Comparison of ENCODE assay signal across 21 cellular contexts in the genomic region with DNA sequence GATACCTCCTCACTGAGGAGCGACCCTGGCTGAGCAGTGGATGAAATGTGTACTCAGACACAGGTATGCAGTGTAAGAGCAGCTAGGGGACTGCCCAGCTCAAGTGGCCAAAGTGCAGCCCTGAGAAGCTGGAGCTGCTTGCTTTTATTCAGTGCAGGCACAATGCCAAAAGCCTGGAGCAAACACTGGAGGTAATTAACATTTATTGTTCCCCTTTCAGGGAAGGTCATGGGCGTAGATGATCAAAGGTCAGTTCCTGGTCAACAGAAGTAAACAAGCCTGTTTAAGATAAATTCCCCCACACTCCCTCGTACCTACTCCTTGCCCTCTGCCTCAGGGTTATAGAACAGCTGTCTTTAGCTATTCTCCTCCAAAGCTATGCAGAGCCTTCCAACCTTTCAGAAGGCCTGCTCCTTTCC. TPM values are rescaled to one million over a fixed set of nuclear protein-coding genes. Genes with fewer than 3 reads are reported as not detected.
DNase-seq lines count a peak whose midpoint lies in the region; ATAC-seq, FAIRE-seq and TF ChIP-seq lines count a peak whose summit lies in the region.
"Had no signal": no experiment of that assay in that cellular context is flagged by ENCODE, and none has a peak within 500 bp of the region (broad histone marks: within the 10 kb centered on the region; RNA-seq: fewer than 3 reads in every experiment).

No MANE protein-coding gene starts in this region.

- TF ChIP-seq EP300 in K562 (IDR thresholded peaks at IDR 0.05; ENCODE audit: low read length), result no peak

- no peak overlapping the region for H3K4me3 ChIP-seq in K562
- H3K4me3 ChIP-seq: breast epithelium, heart left ventricle, skin epidermis had no signal

- no peak for FAIRE-seq in K562 (lab: Jason Lieb, UNC)
- FAIRE-seq: islet of Langerhans had no signal

- intact Hi-C loops in K562 (cut with micrococcal nuclease), result loop anchor here (5.0 kb wide), 2 partner anchors 57 to 248 kb away; no protein-coding TSS in a partner anchor

- H4K20me1 ChIP-seq in K562 (replicated peaks; ENCODE audit: control insufficient read depth, insufficient read depth, low read length), result no peaks in the 10 kb centered on the region

- no TSS peak for BruUV-seq in K562 (replicated peaks; lab: Mats Ljungman, UMichigan)

- no peak for TF ChIP-seq RAD21 in K562 (CRISPR knock-in tag; conservative IDR thresholded peaks at IDR 0.05 in 1 of 2, IDR thresholded peaks at IDR 0.05 in 1 of 2)

- TF ChIP-seq POLR2A in K562 (conservative IDR thresholded peaks at IDR 0.05) (no peak), erythroblast (IDR thresholded peaks at IDR 0.05; ENCODE audit: low read length) (no peak)

- ATAC-seq in K562, result no peak
- ATAC-seq in GM21423 (IDR thresholded peaks at IDR 0.05; ENCODE audit: unreplicated experiment), result no peak
- ATAC-seq: activated CD8-positive, alpha-beta T cell treated with anti-CD3 and anti-CD28 coated beads, Interleukin-2, amount 10 ng/mL, durations not matched to agents 7 days and 5 days; activated naive CD8-positive, alpha-beta T cell treated with anti-CD3 and anti-CD28 coated beads, Interleukin-2, amount 50 U/mL, for 24 hours; heart left ventricle; natural killer cell treated with Interleukin-12 subunit alpha and Interleukin-12 subunit beta and Interleukin-15 and Interleukin-18, amount 100 ng/mL, for 72 hours; Right ventricle myocardium inferior had no signal

- H3K36me3 ChIP-seq in K562 (ENCODE audit: control insufficient read depth, insufficient read depth, low read length), result no peaks in the 10 kb centered on the region
- H3K36me3 ChIP-seq: breast epithelium, heart left ventricle had no signal

- no peaks in the 10 kb centered on the region for H3K9me3 ChIP-seq in K562 (replicated peaks; ENCODE audit: control insufficient read depth, insufficient read depth, low read depth, low read length)
- H3K9me3 ChIP-seq: breast epithelium, heart left ventricle had no signal

- H3K27me3 ChIP-seq in K562 (ENCODE audit: control insufficient read depth in 2 of 2, insufficient read depth in 2 of 2, low read length in 2 of 2), result peaks cover 7 to 42% of the 10 kb centered on the region in 2 experiments; a peak in 4 of 5 replicates
- H3K27me3 ChIP-seq: breast epithelium, heart left ventricle had no signal

- 2% methylated on average over 3 of the region's 3 CpGs for WGBS in K562 (ENCODE audit: insufficient coverage, low coverage, missing lambda C conversion rate)

- TF ChIP-seq CTCF in K562 (IDR thresholded peaks at IDR 0.05 in 2 of 3, conservative IDR thresholded peaks at IDR 0.05 in 1 of 3; ENCODE audit: insufficient read depth in 2 of 3, low read depth in 1 of 3, low read length in 3 of 3), result no peak

- no peaks in the 10 kb centered on the region for H3K79me2 ChIP-seq in K562 (ENCODE audit: control insufficient read depth, insufficient read depth, low read length)

- H2AFZ ChIP-seq in K562 (ENCODE audit: low read depth, low read length), result no peak overlapping the region

- no peak overlapping the region for H3K9ac ChIP-seq in K562 (ENCODE audit: insufficient read depth in 1 of 2, low read depth in 2 of 2, low read length in 2 of 2)

- no peak overlapping the region for H3K4me2 ChIP-seq in K562 (ENCODE audit: insufficient read depth, low read length)

- no peaks in the 10 kb centered on the region for H3K9me1 ChIP-seq in K562 (ENCODE audit: control insufficient read depth, insufficient read depth, low read length)

- DNase-seq in CD1c-positive myeloid dendritic cell (ENCODE audit: extremely low spot score), result peak; percentile 61
- DNase-seq in DMS53 treated with DMSO at 0.1 percent for 48 hours (lab: John Stamatoyannopoulos, UW; ENCODE audit: unreplicated experiment), result peak; percentile 14
- no peak for DNase-seq in K562 (ENCODE audit: extremely low read depth in 1 of 4, low spot score in 3 of 4)
- peak; percentile 74 for DNase-seq in mesenteric fat pad (ENCODE audit: low spot score)
- no peak for DNase-seq in NCI-H1436 (lab: John Stamatoyannopoulos, UW)
- no peak for DNase-seq in MV-4-11 (lab: John Stamatoyannopoulos, UW)
- no peak for DNase-seq in erythroblast (lab: John Stamatoyannopoulos, UW)
- DNase-seq: activated CD8-positive, alpha-beta T cell treated with anti-CD3 and anti-CD28 coated beads, Interleukin-2, amount 10 ng/mL, durations not matched to agents 7 days and 5 days; activated naive CD8-positive, alpha-beta T cell treated with anti-CD3 and anti-CD28 coated beads, Interleukin-2, amount 50 U/mL, for 24 hours; heart left ventricle; Kasumi-1; stimulated activated CD4-positive, alpha-beta T cell treated with anti-CD3 and anti-CD28 coated beads, Interleukin-4, amount 100 ng/mL, for 4 hours; substantia nigra had no signal

- CTCF ChIA-PET in K562 (lab: Yijun Ruan, JAX; ENCODE audit: low intra/inter-chr PET ratio), result no interaction called here

- POLR2A ChIA-PET in K562 (lab: Yijun Ruan, JAX), result interaction anchor here (0.6 to 0.9 kb wide), 3 partner anchors 18 to 140 kb away, joined by 3 to 5 read pairs (median 4); a partner anchor contains a TSS

- no peak overlapping the region for H3K27ac ChIP-seq in K562 (ENCODE audit: extremely low read depth, low read depth, low read length)
- H3K27ac ChIP-seq: breast epithelium, heart left ventricle, skin epidermis had no signal

- H3K4me1 ChIP-seq in K562 (replicated peaks in 1 of 2; ENCODE audit: control insufficient read depth in 2 of 2, insufficient read depth in 2 of 2, low read length in 2 of 2), result peaks cover 5 to 7% of the 10 kb centered on the region in 2 experiments; a peak in 3 of 5 replicates
- H3K4me1 ChIP-seq: breast epithelium, heart left ventricle had no signal

- in situ Hi-C loops in K562 (cut with MboI), result loop anchor here (5.0 kb wide), 1 partner anchor 72 kb away; no protein-coding TSS in a partner anchor

TF ChIP-seq in K562, 482 proteins besides CTCF, POLR2A, EP300 and RAD21:
- TF ChIP-seq GABPB1 (CRISPR knock-in tag; IDR thresholded peaks at IDR 0.05) (no peak), ZC3H4 (CRISPR knock-in tag; IDR thresholded peaks at IDR 0.05; ENCODE audit: borderline replicate concordance) (0 out of 2 replicates have a peak, but pooled peaks have one; percentile 35), SOX6 (IDR thresholded peaks at IDR 0.05) (peak; percentile 21; the same call in 1 of the 2 replicates), NFIC (IDR thresholded peaks at IDR 0.05) (peak; percentile 45), SMAD1 (IDR thresholded peaks at IDR 0.05; ENCODE audit: low read depth, low read length, partially characterized antibody) (no peak), ZFP36 (IDR thresholded peaks at IDR 0.05; ENCODE audit: low read depth, low read length, partially characterized antibody) (peak; percentile 61)
- TF ChIP-seq, protein P1, sequence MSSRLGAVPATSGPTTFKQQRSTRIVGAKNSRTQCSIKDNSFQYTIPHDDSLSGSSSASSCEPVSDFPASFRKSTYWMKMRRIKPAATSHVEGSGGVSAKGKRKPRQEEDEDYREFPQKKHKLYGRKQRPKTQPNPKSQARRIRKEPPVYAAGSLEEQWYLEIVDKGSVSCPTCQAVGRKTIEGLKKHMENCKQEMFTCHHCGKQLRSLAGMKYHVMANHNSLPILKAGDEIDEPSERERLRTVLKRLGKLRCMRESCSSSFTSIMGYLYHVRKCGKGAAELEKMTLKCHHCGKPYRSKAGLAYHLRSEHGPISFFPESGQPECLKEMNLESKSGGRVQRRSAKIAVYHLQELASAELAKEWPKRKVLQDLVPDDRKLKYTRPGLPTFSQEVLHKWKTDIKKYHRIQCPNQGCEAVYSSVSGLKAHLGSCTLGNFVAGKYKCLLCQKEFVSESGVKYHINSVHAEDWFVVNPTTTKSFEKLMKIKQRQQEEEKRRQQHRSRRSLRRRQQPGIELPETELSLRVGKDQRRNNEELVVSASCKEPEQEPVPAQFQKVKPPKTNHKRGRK (tag; IDR thresholded peaks at IDR 0.05), result no peak

RNA-seq across cellular contexts. Expression of a gene that starts 17.5 kb away (rescaled TPM):
- total RNA-seq in K562 (2011; cell fraction: chromatin; rRNA removed; ENCODE audit: low replicate concordance), result not detected in 2 replicates
- not detected in 2 replicates for total RNA-seq in K562 (2011; cell fraction: nucleolus; rRNA removed)
- not detected in 2 replicates for total RNA-seq in K562 (2011; cell fraction: nucleoplasm; rRNA removed)
- total RNA-seq in K562 (2014; rRNA removed) (not detected in 2 replicates), K562 (2014; rRNA removed; fragmentation: Illumina TruSeq; extraction: Trizol) (not detected in 2 replicates), K562 (2015; rRNA removed; fragmentation: Illumina TruSeq; extraction: Trizol) (not detected in 2 replicates), K562 (2021) (0.02 TPM in 1 of 2 replicates, not detected in the other), mesenteric fat pad (not detected)
- polyA plus RNA-seq in K562 (2011; rRNA removed) (not detected in 2 replicates), K562 (2014; fragmentation: Illumina TruSeq; extraction: Trizol) (not detected in 2 replicates), K562 (2014; fragmentation: Nextera tagmentation; extraction: Ambion mirVana) (not detected), K562 (2014; rRNA removed) (not detected in 2 replicates)
- polyA plus RNA-seq in K562 (2011; cell fraction: cytosol; rRNA removed), result not detected in 2 replicates
- not detected in 2 replicates for polyA plus RNA-seq in K562 (2011; cell fraction: nucleus; rRNA removed)
- not detected in 2 replicates for polyA plus RNA-seq in K562 (2012)
- not detected in 2 replicates for polyA minus RNA-seq in K562 (2011; rRNA and poly(A)+ RNA removed)
- polyA minus RNA-seq in K562 (2011; cell fraction: cytosol; rRNA and poly(A)+ RNA removed), result not detected in 2 replicates
- not detected in 2 replicates for polyA minus RNA-seq in K562 (2011; cell fraction: nucleus; rRNA and poly(A)+ RNA removed)
- total RNA-seq: activated CD8-positive, alpha-beta T cell treated with anti-CD3 and anti-CD28 coated beads, Interleukin-2, amount 10 ng/mL, durations not matched to agents 7 days and 5 days; activated T-helper 1 cell treated with anti-CD3 and anti-CD28 coated beads, Interleukin-12 subunit alpha, Interleukin-12 subunit beta, Interleukin-2, Interleukin-4 antibody, amounts not matched to agents 30 ng/mL and 10 ng/mL and 1 ng/mL, durations not matched to agents 14 hours and 24 hours and 36 hours; natural killer cell treated with Interleukin-12 subunit alpha and Interleukin-12 subunit beta and Interleukin-15 and Interleukin-18, amount 100 ng/mL, for 72 hours had no signal

RNA-seq across cellular contexts. Expression of a gene that starts 44.6 kb away (rescaled TPM):
- total RNA-seq in K562 (2011; cell fraction: chromatin; rRNA removed; ENCODE audit: low replicate concordance), result not detected in 2 replicates
- total RNA-seq in K562 (2011; cell fraction: nucleolus; rRNA removed), result not detected in 2 replicates
- not detected in 2 replicates for total RNA-seq in K562 (2011; cell fraction: nucleoplasm; rRNA removed)
- not detected in 2 replicates for total RNA-seq in K562 (2014; rRNA removed)
- total RNA-seq in K562 (2014; rRNA removed; fragmentation: Illumina TruSeq; extraction: Trizol), result not detected in 2 replicates
- total RNA-seq in K562 (2015; rRNA removed; fragmentation: Illumina TruSeq; extraction: Trizol), result not detected in 2 replicates
- total RNA-seq in K562 (2021), result 0.04 TPM in 1 of 2 replicates, not detected in the other
- polyA plus RNA-seq in K562 (2011; rRNA removed), result 0.04 TPM in 1 of 2 replicates, not detected in the other
- polyA plus RNA-seq in K562 (2011; cell fraction: cytosol; rRNA removed), result not detected in 2 replicates
- 0.06 TPM in 1 of 2 replicates, not detected in the other for polyA plus RNA-seq in K562 (2011; cell fraction: nucleus; rRNA removed)
- 0.03 TPM in 1 of 2 replicates, not detected in the other for polyA plus RNA-seq in K562 (2012)
- polyA plus RNA-seq in K562 (2014; fragmentation: Illumina TruSeq; extraction: Trizol), result not detected in 2 replicates
- polyA plus RNA-seq in K562 (2014; fragmentation: Nextera tagmentation; extraction: Ambion mirVana), result not detected
- not detected in 2 replicates for polyA plus RNA-seq in K562 (2014; rRNA removed)
- polyA minus RNA-seq in K562 (2011; rRNA and poly(A)+ RNA removed), result not detected in 2 replicates
- not detected in 2 replicates for polyA minus RNA-seq in K562 (2011; cell fraction: cytosol; rRNA and poly(A)+ RNA removed)
- polyA minus RNA-seq in K562 (2011; cell fraction: nucleus; rRNA and poly(A)+ RNA removed), result not detected in 2 replicates
- total RNA-seq in mesenteric fat pad, result not detected
- total RNA-seq: activated CD8-positive, alpha-beta T cell treated with anti-CD3 and anti-CD28 coated beads, Interleukin-2, amount 10 ng/mL, durations not matched to agents 7 days and 5 days; activated T-helper 1 cell treated with anti-CD3 and anti-CD28 coated beads, Interleukin-12 subunit alpha, Interleukin-12 subunit beta, Interleukin-2, Interleukin-4 antibody, amounts not matched to agents 30 ng/mL and 10 ng/mL and 1 ng/mL, durations not matched to agents 14 hours and 24 hours and 36 hours; breast epithelium; heart left ventricle; natural killer cell treated with Interleukin-12 subunit alpha and Interleukin-12 subunit beta and Interleukin-15 and Interleukin-18, amount 100 ng/mL, for 72 hours; progenitor cell of endocrine pancreas; Right ventricle myocardium inferior had no signal
- polyA plus RNA-seq: heart left ventricle had no signal

Comparison
In these comparisons a context has a peak if more than half of its experiments do, and no peak if none do; other contexts are left out.
1. DNase-seq: peak in CD1c-positive myeloid dendritic cell (single experiment), DMS53 treated with DMSO at 0.1 percent for 48 hours (single experiment) and mesenteric fat pad (single experiment); none in K562 (0 of 4), NCI-H1436 (single experiment), MV-4-11 (single experiment) and erythroblast (0 of 2).